ENCODE assay signal across 1 cellular context in the genomic region with DNA sequence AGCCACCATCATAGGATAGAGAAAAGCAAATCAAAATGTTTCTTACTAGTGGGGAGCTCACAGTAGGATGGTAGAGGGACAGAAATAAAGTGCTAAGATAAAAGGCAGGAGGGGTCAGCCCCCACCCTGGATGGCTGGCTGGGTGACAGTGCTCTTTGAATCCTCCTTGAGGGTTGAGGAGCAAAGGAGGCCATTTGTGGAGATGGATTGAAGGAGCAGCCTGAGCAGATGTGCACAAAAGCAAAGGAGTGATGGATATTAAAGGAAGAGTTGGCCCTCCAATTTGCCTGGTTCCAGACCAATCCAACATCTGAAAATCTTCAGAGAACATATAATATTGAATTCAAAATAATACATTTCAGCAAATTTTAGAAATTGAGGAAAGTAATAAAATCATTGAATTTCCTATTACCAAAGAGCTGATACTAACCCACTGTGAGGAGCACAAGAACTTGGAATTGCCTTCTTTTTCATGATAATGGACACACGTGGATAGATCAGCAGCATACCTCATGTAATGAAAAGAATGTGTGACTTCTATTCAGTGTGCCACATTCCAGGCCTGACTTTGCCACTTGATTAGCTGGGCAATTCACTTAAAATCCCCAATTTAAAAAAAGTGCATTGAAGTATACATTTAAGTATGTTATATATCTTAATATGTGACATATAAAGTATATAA.
TF ChIP-seq lines count a peak whose summit lies in the region.

No MANE protein-coding gene starts in this region.

TF ChIP-seq in H1, 55 proteins besides CTCF, POLR2A, EP300 and RAD21:
- TF ChIP-seq FOSL1 (IDR thresholded peaks at IDR 0.05; ENCODE audit: insufficient read depth, low read depth, low read length) (no peak), NRF1 (IDR thresholded peaks at IDR 0.05; ENCODE audit: low read depth, low read length) (no peak), KDM5A (IDR thresholded peaks at IDR 0.05; ENCODE audit: low read length) (no peak), JUN (IDR thresholded peaks at IDR 0.05; ENCODE audit: low read depth, low read length) (no peak), RNF2 (IDR thresholded peaks at IDR 0.05; ENCODE audit: borderline replicate concordance, low read depth, low read length, missing control alignments, poor library complexity, severe bottlenecking) (no peak), CBX5 (IDR thresholded peaks at IDR 0.05; ENCODE audit: low read depth, low read length) (no peak), SIN3A (conservative IDR thresholded peaks at IDR 0.05 in 1 of 2, IDR thresholded peaks at IDR 0.05 in 1 of 2; ENCODE audit: low read depth in 1 of 2, low read length in 2 of 2) (no peak; a peak in 1 of 4 replicates), CTBP2 (IDR thresholded peaks at IDR 0.05; ENCODE audit: borderline replicate concordance, insufficient read depth, insufficient read length, low read length) (no peak), HDAC2 (IDR thresholded peaks at IDR 0.05; ENCODE audit: borderline replicate concordance in 1 of 2, low read depth in 2 of 2, low read length in 2 of 2) (peak in 1 of 2 experiments; percentile 91; a peak in 1 of 4 replicates), MAFK (IDR thresholded peaks at IDR 0.05; ENCODE audit: low read depth, low read length) (no peak), SIRT6 (IDR thresholded peaks at IDR 0.05; ENCODE audit: low read length) (no peak), RXRA (IDR thresholded peaks at IDR 0.05; ENCODE audit: insufficient read depth, low read depth, low read length) (no peak), CREB1 (IDR thresholded peaks at IDR 0.05) (peak; percentile 21; the same call in 1 of the 2 replicates), YY1 (IDR thresholded peaks at IDR 0.05; ENCODE audit: low read depth, low read length) (0 out of 2 replicates have a peak, but pooled peaks have one; percentile 1), TAF1 (IDR thresholded peaks at IDR 0.05; ENCODE audit: low read depth, low read length) (no peak), SIX5 (IDR thresholded peaks at IDR 0.05; ENCODE audit: low read depth, low read length) (no peak), CHD1 (IDR thresholded peaks at IDR 0.05; ENCODE audit: low read depth, low read length) (no peak), ASH2L (IDR thresholded peaks at IDR 0.05; ENCODE audit: low read length) (peak; percentile 61), PHF8 (conservative IDR thresholded peaks at IDR 0.05; ENCODE audit: low read depth, low read length) (no peak), TBP (IDR thresholded peaks at IDR 0.05; ENCODE audit: low read depth, low read length) (no peak), E2F6 (IDR thresholded peaks at IDR 0.05) (no peak), SP4 (IDR thresholded peaks at IDR 0.05; ENCODE audit: low read length) (no peak), NANOG (IDR thresholded peaks at IDR 0.05; ENCODE audit: insufficient read depth, low read depth, low read length, poor library complexity, severe bottlenecking) (peak; percentile 76), SAP30 (IDR thresholded peaks at IDR 0.05; ENCODE audit: insufficient read depth, insufficient replicate concordance, low read length) (no peak), SP1 (IDR thresholded peaks at IDR 0.05; ENCODE audit: low read depth, low read length) (peak; percentile 82), KDM4A (IDR thresholded peaks at IDR 0.05; ENCODE audit: low read depth, low read length, severe bottlenecking) (no peak), JUND (IDR thresholded peaks at IDR 0.05; ENCODE audit: low read length) (no peak), CHD2 (IDR thresholded peaks at IDR 0.05; ENCODE audit: low read length) (no peak), RFX5 (IDR thresholded peaks at IDR 0.05; ENCODE audit: borderline replicate concordance, low read depth, low read length) (no peak), BRCA1 (IDR thresholded peaks at IDR 0.05; ENCODE audit: low read depth, low read length) (no peak), TEAD4 (IDR thresholded peaks at IDR 0.05; ENCODE audit: low read depth, low read length) (peak; percentile 99), CEBPB (IDR thresholded peaks at IDR 0.05; ENCODE audit: low read depth, low read length) (no peak), ATF3 (IDR thresholded peaks at IDR 0.05; ENCODE audit: insufficient read depth, low read depth, low read length) (no peak), SRF (IDR thresholded peaks at IDR 0.05; ENCODE audit: low read depth, low read length) (no peak), RBBP5 (IDR thresholded peaks at IDR 0.05; ENCODE audit: borderline replicate concordance, low read depth, low read length) (no peak), ZNF274 (IDR thresholded peaks at IDR 0.05; ENCODE audit: borderline replicate concordance, extremely low read depth, low read length) (no peak), TAF7 (optimal IDR thresholded peaks at IDR 0.05; ENCODE audit: borderline replicate concordance, low read depth, low read length) (no peak), GTF2F1 (IDR thresholded peaks at IDR 0.05; ENCODE audit: borderline replicate concordance, low read depth, low read length) (no peak), KDM1A (IDR thresholded peaks at IDR 0.05; ENCODE audit: borderline replicate concordance, low read length) (no peak), BACH1 (IDR thresholded peaks at IDR 0.05; ENCODE audit: low read length) (no peak), EGR1 (IDR thresholded peaks at IDR 0.05; ENCODE audit: borderline replicate concordance, low read depth, low read length) (0 out of 2 replicates have a peak, but pooled peaks have one; percentile 35), POU5F1 (IDR thresholded peaks at IDR 0.05; ENCODE audit: low read depth, low read length) (peak; percentile 62; the same call in 1 of the 2 replicates), SUZ12 (IDR thresholded peaks at IDR 0.05; ENCODE audit: low read length) (no peak), BCL11A (IDR thresholded peaks at IDR 0.05; ENCODE audit: low read depth in 2 of 2, low read length in 2 of 2) (peak; percentile 78 to 97), CBX8 (IDR thresholded peaks at IDR 0.05; ENCODE audit: borderline replicate concordance, low read depth, low read length) (no peak), SP2 (IDR thresholded peaks at IDR 0.05; ENCODE audit: low read length) (no peak), EZH2 (IDR thresholded peaks at IDR 0.05; ENCODE audit: low read depth, low read length, severe bottlenecking) (no peak), HDAC6 (IDR thresholded peaks at IDR 0.05; ENCODE audit: low read depth, low read length) (no peak), POLR2AphosphoS5 (IDR thresholded peaks at IDR 0.05; ENCODE audit: low read depth, low read length) (no peak), GABPA (IDR thresholded peaks at IDR 0.05; ENCODE audit: borderline replicate concordance, insufficient read depth, low read length) (no peak), TCF12 (IDR thresholded peaks at IDR 0.05; ENCODE audit: low read depth, low read length) (0 out of 2 replicates have a peak, but pooled peaks have one; percentile 47)
- TF ChIP-seq, protein P1, sequence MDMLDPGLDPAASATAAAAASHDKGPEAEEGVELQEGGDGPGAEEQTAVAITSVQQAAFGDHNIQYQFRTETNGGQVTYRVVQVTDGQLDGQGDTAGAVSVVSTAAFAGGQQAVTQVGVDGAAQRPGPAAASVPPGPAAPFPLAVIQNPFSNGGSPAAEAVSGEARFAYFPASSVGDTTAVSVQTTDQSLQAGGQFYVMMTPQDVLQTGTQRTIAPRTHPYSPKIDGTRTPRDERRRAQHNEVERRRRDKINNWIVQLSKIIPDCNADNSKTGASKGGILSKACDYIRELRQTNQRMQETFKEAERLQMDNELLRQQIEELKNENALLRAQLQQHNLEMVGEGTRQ (IDR thresholded peaks at IDR 0.05; ENCODE audit: low read length): no peak
- TF ChIP-seq, protein P2, sequence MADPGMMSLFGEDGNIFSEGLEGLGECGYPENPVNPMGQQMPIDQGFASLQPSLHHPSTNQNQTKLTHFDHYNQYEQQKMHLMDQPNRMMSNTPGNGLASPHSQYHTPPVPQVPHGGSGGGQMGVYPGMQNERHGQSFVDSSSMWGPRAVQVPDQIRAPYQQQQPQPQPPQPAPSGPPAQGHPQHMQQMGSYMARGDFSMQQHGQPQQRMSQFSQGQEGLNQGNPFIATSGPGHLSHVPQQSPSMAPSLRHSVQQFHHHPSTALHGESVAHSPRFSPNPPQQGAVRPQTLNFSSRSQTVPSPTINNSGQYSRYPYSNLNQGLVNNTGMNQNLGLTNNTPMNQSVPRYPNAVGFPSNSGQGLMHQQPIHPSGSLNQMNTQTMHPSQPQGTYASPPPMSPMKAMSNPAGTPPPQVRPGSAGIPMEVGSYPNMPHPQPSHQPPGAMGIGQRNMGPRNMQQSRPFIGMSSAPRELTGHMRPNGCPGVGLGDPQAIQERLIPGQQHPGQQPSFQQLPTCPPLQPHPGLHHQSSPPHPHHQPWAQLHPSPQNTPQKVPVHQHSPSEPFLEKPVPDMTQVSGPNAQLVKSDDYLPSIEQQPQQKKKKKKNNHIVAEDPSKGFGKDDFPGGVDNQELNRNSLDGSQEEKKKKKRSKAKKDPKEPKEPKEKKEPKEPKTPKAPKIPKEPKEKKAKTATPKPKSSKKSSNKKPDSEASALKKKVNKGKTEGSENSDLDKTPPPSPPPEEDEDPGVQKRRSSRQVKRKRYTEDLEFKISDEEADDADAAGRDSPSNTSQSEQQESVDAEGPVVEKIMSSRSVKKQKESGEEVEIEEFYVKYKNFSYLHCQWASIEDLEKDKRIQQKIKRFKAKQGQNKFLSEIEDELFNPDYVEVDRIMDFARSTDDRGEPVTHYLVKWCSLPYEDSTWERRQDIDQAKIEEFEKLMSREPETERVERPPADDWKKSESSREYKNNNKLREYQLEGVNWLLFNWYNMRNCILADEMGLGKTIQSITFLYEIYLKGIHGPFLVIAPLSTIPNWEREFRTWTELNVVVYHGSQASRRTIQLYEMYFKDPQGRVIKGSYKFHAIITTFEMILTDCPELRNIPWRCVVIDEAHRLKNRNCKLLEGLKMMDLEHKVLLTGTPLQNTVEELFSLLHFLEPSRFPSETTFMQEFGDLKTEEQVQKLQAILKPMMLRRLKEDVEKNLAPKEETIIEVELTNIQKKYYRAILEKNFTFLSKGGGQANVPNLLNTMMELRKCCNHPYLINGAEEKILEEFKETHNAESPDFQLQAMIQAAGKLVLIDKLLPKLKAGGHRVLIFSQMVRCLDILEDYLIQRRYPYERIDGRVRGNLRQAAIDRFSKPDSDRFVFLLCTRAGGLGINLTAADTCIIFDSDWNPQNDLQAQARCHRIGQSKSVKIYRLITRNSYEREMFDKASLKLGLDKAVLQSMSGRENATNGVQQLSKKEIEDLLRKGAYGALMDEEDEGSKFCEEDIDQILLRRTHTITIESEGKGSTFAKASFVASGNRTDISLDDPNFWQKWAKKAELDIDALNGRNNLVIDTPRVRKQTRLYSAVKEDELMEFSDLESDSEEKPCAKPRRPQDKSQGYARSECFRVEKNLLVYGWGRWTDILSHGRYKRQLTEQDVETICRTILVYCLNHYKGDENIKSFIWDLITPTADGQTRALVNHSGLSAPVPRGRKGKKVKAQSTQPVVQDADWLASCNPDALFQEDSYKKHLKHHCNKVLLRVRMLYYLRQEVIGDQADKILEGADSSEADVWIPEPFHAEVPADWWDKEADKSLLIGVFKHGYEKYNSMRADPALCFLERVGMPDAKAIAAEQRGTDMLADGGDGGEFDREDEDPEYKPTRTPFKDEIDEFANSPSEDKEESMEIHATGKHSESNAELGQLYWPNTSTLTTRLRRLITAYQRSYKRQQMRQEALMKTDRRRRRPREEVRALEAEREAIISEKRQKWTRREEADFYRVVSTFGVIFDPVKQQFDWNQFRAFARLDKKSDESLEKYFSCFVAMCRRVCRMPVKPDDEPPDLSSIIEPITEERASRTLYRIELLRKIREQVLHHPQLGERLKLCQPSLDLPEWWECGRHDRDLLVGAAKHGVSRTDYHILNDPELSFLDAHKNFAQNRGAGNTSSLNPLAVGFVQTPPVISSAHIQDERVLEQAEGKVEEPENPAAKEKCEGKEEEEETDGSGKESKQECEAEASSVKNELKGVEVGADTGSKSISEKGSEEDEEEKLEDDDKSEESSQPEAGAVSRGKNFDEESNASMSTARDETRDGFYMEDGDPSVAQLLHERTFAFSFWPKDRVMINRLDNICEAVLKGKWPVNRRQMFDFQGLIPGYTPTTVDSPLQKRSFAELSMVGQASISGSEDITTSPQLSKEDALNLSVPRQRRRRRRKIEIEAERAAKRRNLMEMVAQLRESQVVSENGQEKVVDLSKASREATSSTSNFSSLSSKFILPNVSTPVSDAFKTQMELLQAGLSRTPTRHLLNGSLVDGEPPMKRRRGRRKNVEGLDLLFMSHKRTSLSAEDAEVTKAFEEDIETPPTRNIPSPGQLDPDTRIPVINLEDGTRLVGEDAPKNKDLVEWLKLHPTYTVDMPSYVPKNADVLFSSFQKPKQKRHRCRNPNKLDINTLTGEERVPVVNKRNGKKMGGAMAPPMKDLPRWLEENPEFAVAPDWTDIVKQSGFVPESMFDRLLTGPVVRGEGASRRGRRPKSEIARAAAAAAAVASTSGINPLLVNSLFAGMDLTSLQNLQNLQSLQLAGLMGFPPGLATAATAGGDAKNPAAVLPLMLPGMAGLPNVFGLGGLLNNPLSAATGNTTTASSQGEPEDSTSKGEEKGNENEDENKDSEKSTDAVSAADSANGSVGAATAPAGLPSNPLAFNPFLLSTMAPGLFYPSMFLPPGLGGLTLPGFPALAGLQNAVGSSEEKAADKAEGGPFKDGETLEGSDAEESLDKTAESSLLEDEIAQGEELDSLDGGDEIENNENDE (IDR thresholded peaks at IDR 0.05; ENCODE audit: insufficient replicate concordance, low read length): peak; percentile 73
- TF ChIP-seq, protein P3, sequence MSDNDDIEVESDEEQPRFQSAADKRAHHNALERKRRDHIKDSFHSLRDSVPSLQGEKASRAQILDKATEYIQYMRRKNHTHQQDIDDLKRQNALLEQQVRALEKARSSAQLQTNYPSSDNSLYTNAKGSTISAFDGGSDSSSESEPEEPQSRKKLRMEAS (IDR thresholded peaks at IDR 0.05): peak; percentile 30; the same call in 1 of the 2 replicates
- TF ChIP-seq, protein P4, sequence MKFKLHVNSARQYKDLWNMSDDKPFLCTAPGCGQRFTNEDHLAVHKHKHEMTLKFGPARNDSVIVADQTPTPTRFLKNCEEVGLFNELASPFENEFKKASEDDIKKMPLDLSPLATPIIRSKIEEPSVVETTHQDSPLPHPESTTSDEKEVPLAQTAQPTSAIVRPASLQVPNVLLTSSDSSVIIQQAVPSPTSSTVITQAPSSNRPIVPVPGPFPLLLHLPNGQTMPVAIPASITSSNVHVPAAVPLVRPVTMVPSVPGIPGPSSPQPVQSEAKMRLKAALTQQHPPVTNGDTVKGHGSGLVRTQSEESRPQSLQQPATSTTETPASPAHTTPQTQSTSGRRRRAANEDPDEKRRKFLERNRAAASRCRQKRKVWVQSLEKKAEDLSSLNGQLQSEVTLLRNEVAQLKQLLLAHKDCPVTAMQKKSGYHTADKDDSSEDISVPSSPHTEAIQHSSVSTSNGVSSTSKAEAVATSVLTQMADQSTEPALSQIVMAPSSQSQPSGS (IDR thresholded peaks at IDR 0.05; ENCODE audit: low read length): peak; percentile 64; the same call in 1 of the 2 replicates
